Comparison of ENCODE assay signal across 1 cellular context in the genomic region with DNA sequence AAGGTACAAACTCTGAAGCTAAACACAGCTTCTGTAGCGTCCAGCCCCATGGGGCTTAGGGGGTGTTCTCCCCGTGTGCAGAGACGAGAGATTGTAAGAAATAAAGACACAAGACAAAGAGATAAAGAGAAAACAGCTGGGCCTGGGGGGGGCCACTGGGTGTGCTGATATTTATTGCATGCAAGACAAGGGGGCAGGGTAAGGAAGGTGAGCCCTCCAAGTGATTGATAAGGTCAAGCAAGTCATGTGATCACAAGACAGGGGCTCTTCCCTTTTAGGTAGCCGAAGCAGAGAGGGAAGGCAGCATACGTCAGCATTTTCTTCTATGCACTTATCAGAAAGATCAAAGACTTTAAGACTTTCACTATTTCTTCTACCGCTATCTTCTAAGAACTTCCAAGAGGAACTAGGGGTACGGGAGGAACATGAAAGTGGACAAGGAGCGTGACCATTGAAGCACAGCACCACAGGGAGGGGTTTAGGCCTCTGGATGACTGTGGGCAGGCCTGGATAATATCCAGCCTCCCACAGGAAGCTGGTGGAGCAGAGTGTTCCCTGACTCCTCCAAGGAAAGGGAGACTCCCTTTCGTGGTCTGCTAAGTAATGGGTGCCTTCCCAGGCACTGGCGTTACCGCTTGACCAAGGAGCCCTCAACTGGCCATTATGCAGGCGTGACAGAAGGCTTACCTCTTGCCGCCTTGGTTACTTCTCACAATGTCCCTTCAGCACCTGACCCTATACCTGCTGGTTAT.
TF ChIP-seq lines count a peak whose summit lies in the region.
"Not testable (repeated sequence)": the region's sequence is repeated elsewhere in the genome, so short reads cannot be mapped to it uniquely, and the experiment has no call there.

No MANE protein-coding gene starts in this region.

TF ChIP-seq in K562, 482 proteins besides CTCF, POLR2A, EP300 and RAD21 (continues in another document):
- TF ChIP-seq SRF (CRISPR knock-in tag; IDR thresholded peaks at IDR 0.05) (peak in 1 of 2 experiments; percentile 75; a peak in 2 of 4 replicates), ZNF644 (tag; IDR thresholded peaks at IDR 0.05; ENCODE audit: low read depth) (peak; percentile 44; the same call in 1 of the 2 replicates), SP1 (CRISPR knock-in tag; IDR thresholded peaks at IDR 0.05) (0 out of 2 replicates have a peak, but pooled peaks have one; percentile 48), GATA2 (CRISPR knock-in tag; IDR thresholded peaks at IDR 0.05) (peak; percentile 50; the same call in 1 of the 2 replicates), VEZF1 (CRISPR knock-in tag; IDR thresholded peaks at IDR 0.05) (peak; percentile 85), SMARCE1 (IDR thresholded peaks at IDR 0.05) (0 out of 2 replicates have a peak, but pooled peaks have one; percentile 45), CTBP1 (IDR thresholded peaks at IDR 0.05; ENCODE audit: borderline replicate concordance) (peak; percentile 53; the same call in 1 of the 2 replicates), CXXC5 (CRISPR knock-in tag; IDR thresholded peaks at IDR 0.05) (peak; percentile 31; the same call in 1 of the 2 replicates), NFE2 (IDR thresholded peaks at IDR 0.05; ENCODE audit: low read depth) (peak; percentile 27; the same call in 1 of the 2 replicates), CBFA2T3 (IDR thresholded peaks at IDR 0.05) (peak; percentile 32; the same call in 1 of the 2 replicates), ESRRA (IDR thresholded peaks at IDR 0.05; ENCODE audit: borderline replicate concordance, low read depth) (peak; percentile 73), ZNF830 (CRISPR knock-in tag; IDR thresholded peaks at IDR 0.05) (0 out of 2 replicates have a peak, but pooled peaks have one; percentile 67), ZFX (CRISPR knock-in tag; IDR thresholded peaks at IDR 0.05) (0 out of 2 replicates have a peak, but pooled peaks have one; percentile 6), POLR2G (IDR thresholded peaks at IDR 0.05; ENCODE audit: low read depth, low read length) (peak; percentile 26; the same call in 1 of the 2 replicates), TFAP4 (CRISPR knock-in tag; IDR thresholded peaks at IDR 0.05; ENCODE audit: borderline replicate concordance) (peak; percentile 84), ZNF263 (CRISPR knock-in tag; IDR thresholded peaks at IDR 0.05; ENCODE audit: borderline replicate concordance) (peak; percentile 16; the same call in 1 of the 2 replicates), MEIS2 (IDR thresholded peaks at IDR 0.05; ENCODE audit: partially characterized antibody) (peak; percentile 74), ZNF318 (IDR thresholded peaks at IDR 0.05; ENCODE audit: borderline replicate concordance in 1 of 2, low read depth in 1 of 2) (0 out of 4 replicates have a peak, but pooled peaks of 1 of the 2 experiments have one; percentile 30), LEF1 (IDR thresholded peaks at IDR 0.05) (peak; percentile 73), ATF7 (IDR thresholded peaks at IDR 0.05) (peak; percentile 49), MAFK (IDR thresholded peaks at IDR 0.05; ENCODE audit: low read length) (peak; percentile 81), DPF2 (IDR thresholded peaks at IDR 0.05) (peak; percentile 59; the same call in 1 of the 2 replicates), ZNF316 (IDR thresholded peaks at IDR 0.05) (peak; percentile 97), TFE3 (CRISPR knock-in tag; IDR thresholded peaks at IDR 0.05) (peak; percentile 96), TOE1 (IDR thresholded peaks at IDR 0.05; ENCODE audit: borderline replicate concordance) (peak; percentile 92), MAFF (IDR thresholded peaks at IDR 0.05; ENCODE audit: low read length) (peak; percentile 80), FOXJ2 (tag; IDR thresholded peaks at IDR 0.05) (peak; percentile 38; the same call in 1 of the 2 replicates), NBN (IDR thresholded peaks at IDR 0.05; ENCODE audit: low read depth) (peak; percentile 50; the same call in 1 of the 2 replicates), MAFG (tag; conservative IDR thresholded peaks at IDR 0.05) (peak; percentile 94), C11orf30 (IDR thresholded peaks at IDR 0.05; ENCODE audit: low read depth) (peak; percentile 94)
- TF ChIP-seq, protein P1, sequence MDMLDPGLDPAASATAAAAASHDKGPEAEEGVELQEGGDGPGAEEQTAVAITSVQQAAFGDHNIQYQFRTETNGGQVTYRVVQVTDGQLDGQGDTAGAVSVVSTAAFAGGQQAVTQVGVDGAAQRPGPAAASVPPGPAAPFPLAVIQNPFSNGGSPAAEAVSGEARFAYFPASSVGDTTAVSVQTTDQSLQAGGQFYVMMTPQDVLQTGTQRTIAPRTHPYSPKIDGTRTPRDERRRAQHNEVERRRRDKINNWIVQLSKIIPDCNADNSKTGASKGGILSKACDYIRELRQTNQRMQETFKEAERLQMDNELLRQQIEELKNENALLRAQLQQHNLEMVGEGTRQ (CRISPR knock-in tag; IDR thresholded peaks at IDR 0.05): peak; percentile 46
- TF ChIP-seq, protein P2, sequence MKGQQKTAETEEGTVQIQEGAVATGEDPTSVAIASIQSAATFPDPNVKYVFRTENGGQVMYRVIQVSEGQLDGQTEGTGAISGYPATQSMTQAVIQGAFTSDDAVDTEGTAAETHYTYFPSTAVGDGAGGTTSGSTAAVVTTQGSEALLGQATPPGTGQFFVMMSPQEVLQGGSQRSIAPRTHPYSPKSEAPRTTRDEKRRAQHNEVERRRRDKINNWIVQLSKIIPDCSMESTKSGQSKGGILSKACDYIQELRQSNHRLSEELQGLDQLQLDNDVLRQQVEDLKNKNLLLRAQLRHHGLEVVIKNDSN (CRISPR knock-in tag; IDR thresholded peaks at IDR 0.05): peak; percentile 52; the same call in 1 of the 2 replicates
- TF ChIP-seq, protein P3, sequence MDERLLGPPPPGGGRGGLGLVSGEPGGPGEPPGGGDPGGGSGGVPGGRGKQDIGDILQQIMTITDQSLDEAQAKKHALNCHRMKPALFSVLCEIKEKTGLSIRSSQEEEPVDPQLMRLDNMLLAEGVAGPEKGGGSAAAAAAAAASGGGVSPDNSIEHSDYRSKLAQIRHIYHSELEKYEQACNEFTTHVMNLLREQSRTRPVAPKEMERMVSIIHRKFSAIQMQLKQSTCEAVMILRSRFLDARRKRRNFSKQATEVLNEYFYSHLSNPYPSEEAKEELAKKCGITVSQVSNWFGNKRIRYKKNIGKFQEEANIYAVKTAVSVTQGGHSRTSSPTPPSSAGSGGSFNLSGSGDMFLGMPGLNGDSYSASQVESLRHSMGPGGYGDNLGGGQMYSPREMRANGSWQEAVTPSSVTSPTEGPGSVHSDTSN (CRISPR knock-in tag; IDR thresholded peaks at IDR 0.05; ENCODE audit: low read depth): not testable (repeated sequence)
- TF ChIP-seq, protein P3 (tag; conservative IDR thresholded peaks at IDR 0.05; ENCODE audit: low read depth): peak; percentile 80
- TF ChIP-seq, protein P4, sequence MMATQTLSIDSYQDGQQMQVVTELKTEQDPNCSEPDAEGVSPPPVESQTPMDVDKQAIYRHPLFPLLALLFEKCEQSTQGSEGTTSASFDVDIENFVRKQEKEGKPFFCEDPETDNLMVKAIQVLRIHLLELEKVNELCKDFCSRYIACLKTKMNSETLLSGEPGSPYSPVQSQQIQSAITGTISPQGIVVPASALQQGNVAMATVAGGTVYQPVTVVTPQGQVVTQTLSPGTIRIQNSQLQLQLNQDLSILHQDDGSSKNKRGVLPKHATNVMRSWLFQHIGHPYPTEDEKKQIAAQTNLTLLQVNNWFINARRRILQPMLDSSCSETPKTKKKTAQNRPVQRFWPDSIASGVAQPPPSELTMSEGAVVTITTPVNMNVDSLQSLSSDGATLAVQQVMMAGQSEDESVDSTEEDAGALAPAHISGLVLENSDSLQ (IDR thresholded peaks at IDR 0.05): peak; percentile 54
- TF ChIP-seq, protein P5, sequence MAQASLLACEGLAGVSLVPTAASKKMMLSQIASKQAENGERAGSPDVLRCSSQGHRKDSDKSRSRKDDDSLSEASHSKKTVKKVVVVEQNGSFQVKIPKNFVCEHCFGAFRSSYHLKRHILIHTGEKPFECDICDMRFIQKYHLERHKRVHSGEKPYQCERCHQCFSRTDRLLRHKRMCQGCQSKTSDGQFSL (CRISPR knock-in tag; IDR thresholded peaks at IDR 0.05): peak; percentile 89
- TF ChIP-seq, protein P5 (tag; IDR thresholded peaks at IDR 0.05): peak in 1 of 2 experiments; percentile 56; a peak in 1 of 4 replicates
- TF ChIP-seq TOE1 (CRISPR knock-in tag; IDR thresholded peaks at IDR 0.05; ENCODE audit: borderline replicate concordance, low read depth): not testable (repeated sequence)
